In the genomic region with DNA sequence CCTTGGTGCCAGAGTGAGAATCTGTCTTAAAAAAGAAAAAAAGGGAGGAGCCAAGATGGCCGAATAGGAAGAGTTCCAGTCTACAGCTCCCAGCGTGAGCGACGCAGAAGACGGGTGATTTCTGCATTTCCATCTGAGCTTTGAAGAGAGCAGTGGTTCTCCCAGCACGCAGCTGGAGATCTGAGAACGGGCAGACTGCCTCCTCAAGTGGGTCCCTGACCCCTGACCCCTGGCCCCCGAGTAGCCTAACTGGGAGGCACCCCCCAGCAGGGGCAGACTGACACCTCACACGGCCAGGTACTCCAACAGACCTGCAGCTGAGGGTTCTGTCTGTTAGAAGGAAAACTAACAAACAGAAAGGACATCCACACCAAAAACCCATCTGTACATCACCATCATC, we compare ENCODE assay signal across 3 cellular contexts.
DNase-seq lines count a peak whose midpoint lies in the region; ATAC-seq and TF ChIP-seq lines count a peak whose summit lies in the region.
"Not testable (repeated sequence)": the region's sequence is repeated elsewhere in the genome, so short reads cannot be mapped to it uniquely, and the experiment has no call there.

No MANE protein-coding gene starts in this region.

- not testable (repeated sequence) for TF ChIP-seq CTCF in osteocyte (IDR thresholded peaks at IDR 0.05)

- peak; percentile 31 for DNase-seq in cardiac septum (ENCODE audit: low spot score)
- peak; percentile 74 for DNase-seq in osteocyte (ENCODE audit: extremely low spot score, unreplicated experiment)
- peak; percentile 10 for DNase-seq in sciatic nerve (ENCODE audit: low spot score)

- intact Hi-C loops in cardiac septum (cut with DNase I); sciatic nerve (cut with DNase I): not testable (repeated sequence)

- not testable (repeated sequence) for H3K4me1 Mint-ChIP-seq in osteocyte (ENCODE audit: unreplicated experiment)

- not testable (repeated sequence) for H3K4me3 Mint-ChIP-seq in osteocyte (ENCODE audit: unreplicated experiment)

- ATAC-seq in sciatic nerve = not testable (repeated sequence)

- H3K27me3 Mint-ChIP-seq in osteocyte (ENCODE audit: unreplicated experiment) = not testable (repeated sequence)

- H3K27ac Mint-ChIP-seq in osteocyte (ENCODE audit: unreplicated experiment) = not testable (repeated sequence)

- H3K9me3 Mint-ChIP-seq in osteocyte (ENCODE audit: unreplicated experiment) = peaks cover 30% of the 10 kb centered on the region

- H3K36me3 Mint-ChIP-seq in osteocyte (ENCODE audit: unreplicated experiment) = not testable (repeated sequence)

Comparison
In these comparisons a context has a peak if more than half of its experiments do, and no peak if none do; other contexts are left out.
1. DNase-seq: peak in every context shown above with its lines; median percentile 74 in osteocyte; 31 in cardiac septum; 10 in sciatic nerve.